ENCODE assay signal across 20 cellular contexts in genomic region chr1:95406279-95406678, GRCh38.
"Had no signal": no experiment of that assay in that cellular context is flagged by ENCODE, and none has a peak within 500 bp of the region (broad histone marks: within the 10 kb centered on the region; RNA-seq: fewer than 3 reads in every experiment).

No MANE protein-coding gene starts in this region.

- H3K27ac ChIP-seq: KMS-11, SJSA1 had no signal

- DNase-seq: IMR-90, Kasumi-1, MM.1S, NCI-H1092 treated with DMSO at 0.1 percent for 48 hours, NCI-H1436, NCI-H187, NCI-H2029, NCI-H2081 treated with DMSO at 0.1 percent for 48 hours, NCI-H2171 treated with DMSO at 0.1 percent for 48 hours, NCI-H345, NCI-H69, NCI-H774, Right ventricle myocardium superior, RPMI8226, SIG-M5, SK-N-SH, SW 1271 had no signal

- ATAC-seq: HepG2 had no signal

- H3K9me3 ChIP-seq: SJSA1, SK-N-SH had no signal

- H3K36me3 ChIP-seq: SJSA1 had no signal

- H3K4me2 ChIP-seq: KMS-11, SK-N-SH had no signal

- H3K9ac ChIP-seq: KMS-11, SK-N-SH had no signal

- H3K27me3 ChIP-seq: SJSA1 had no signal

- H3K4me3 ChIP-seq: SJSA1 had no signal
